In genomic region chrX:10620121-10620699, GRCh38 we compare ENCODE assay signal across 8 cellular contexts. TPM values are rescaled to one million over a fixed set of nuclear protein-coding genes. Genes with fewer than 3 reads are reported as not detected.
DNase-seq lines count a peak whose midpoint lies in the region; ATAC-seq and TF ChIP-seq lines count a peak whose summit lies in the region.

TSS of gene MID1 (minus strand) at chrX:10620585. CDS start at chrX:10567547, 53,038 bp downstream.

- H3K4me1 Mint-ChIP-seq in Calu3 (ENCODE audit: low read depth, unreplicated experiment): peaks cover 33% of the 10 kb centered on the region
- H3K4me1 Mint-ChIP-seq in stimulated activated naive CD8-positive, alpha-beta T cell treated with anti-CD3 and anti-CD28 coated beads, Interleukin-15, Interleukin-2, amounts not matched to agents 100 ng/mL and 50 ng/mL, for 24 hours (ENCODE audit: low read depth): peaks cover 7% of the 10 kb centered on the region

- POLR2A ChIA-PET in Panc1 (lab: Charles Lee): no interaction called here

- no peaks in the 10 kb centered on the region for H3K27me3 Mint-ChIP-seq in Calu3 (ENCODE audit: unreplicated experiment)
- peaks cover 46% of the 10 kb centered on the region for H3K27me3 Mint-ChIP-seq in stimulated activated naive CD8-positive, alpha-beta T cell treated with anti-CD3 and anti-CD28 coated beads, Interleukin-15, Interleukin-2, amounts not matched to agents 100 ng/mL and 50 ng/mL, for 24 hours

- H3K27ac ChIP-seq in Panc1 (ENCODE audit: low read length): peak within 1 kb of the TSS; percentile 84
- H3K27ac ChIP-seq in right lobe of liver: peak within 1 kb of the TSS; percentile 41 to 73 (median 53)

- no peaks in the 10 kb centered on the region for H3K9me3 Mint-ChIP-seq in Calu3 (ENCODE audit: low read depth, unreplicated experiment)
- H3K9me3 Mint-ChIP-seq in stimulated activated naive CD8-positive, alpha-beta T cell treated with anti-CD3 and anti-CD28 coated beads, Interleukin-15, Interleukin-2, amounts not matched to agents 100 ng/mL and 50 ng/mL, for 24 hours: no peaks in the 10 kb centered on the region

- BruUV-seq in Calu3 (replicated peaks; lab: Mats Ljungman, UMichigan) (no TSS peak), Panc1 (replicated peaks; lab: Mats Ljungman, UMichigan) (TSS peak; percentile 73)

- in situ Hi-C loops in Panc1 (cut with HindIII; ENCODE audit: low pct_unique_long_range_greater_than_20kb, low sequenced_read_pairs): no loop called here

- peak within 1 kb of the TSS; percentile 89 for H3K27ac Mint-ChIP-seq in Calu3 (ENCODE audit: unreplicated experiment)
- H3K27ac Mint-ChIP-seq in stimulated activated naive CD8-positive, alpha-beta T cell treated with anti-CD3 and anti-CD28 coated beads, Interleukin-15, Interleukin-2, amounts not matched to agents 100 ng/mL and 50 ng/mL, for 24 hours: no peak within 1 kb of the TSS

- 24% methylated on average over 17 of the region's 46 CpGs for WGBS in right lobe of liver (ENCODE audit: insufficient coverage, low coverage, low lambda C conversion rate, missing lambda C conversion rate)

- peak within 1 kb of the TSS; percentile 64 to 71 for H3K4me3 ChIP-seq in Panc1 (ENCODE audit: low read depth in 2 of 2, low read length in 2 of 2)
- peak within 1 kb of the TSS; percentile 46 to 56 (median 53) for H3K4me3 ChIP-seq in right lobe of liver

- H3K9me3 ChIP-seq in Panc1 (ENCODE audit: control insufficient read depth, insufficient read depth, low read depth, low read length) (no peaks in the 10 kb centered on the region), right lobe of liver (no peaks in the 10 kb centered on the region)

- H3K4me3 Mint-ChIP-seq in Calu3 (ENCODE audit: low read depth, unreplicated experiment): peak within 1 kb of the TSS; percentile 89
- peak within 1 kb of the TSS; percentile 69 for H3K4me3 Mint-ChIP-seq in stimulated activated naive CD8-positive, alpha-beta T cell treated with anti-CD3 and anti-CD28 coated beads, Interleukin-15, Interleukin-2, amounts not matched to agents 100 ng/mL and 50 ng/mL, for 24 hours

- H3K36me3 ChIP-seq in Panc1 (ENCODE audit: control insufficient read depth, insufficient read depth, low read length): peaks cover 2% of the 10 kb centered on the region; the same call in 1 of the 2 replicates
- no peaks in the 10 kb centered on the region for H3K36me3 ChIP-seq in right lobe of liver

- no peaks in the 10 kb centered on the region for H3K27me3 ChIP-seq in Panc1 (ENCODE audit: control insufficient read depth, insufficient read depth, low read length)
- H3K27me3 ChIP-seq in right lobe of liver: no peaks in the 10 kb centered on the region

- DNase-seq in Calu3: peak; percentile 77
- no peak for DNase-seq in Panc1 (ENCODE audit: low read depth, low spot score)
- peak in 1 of 2 donors; percentile 82 for DNase-seq in dermis microvascular lymphatic vessel endothelial cell (ENCODE audit: low read depth in 2 of 2)
- peak; percentile 65 to 75 (median 69) for DNase-seq in right lobe of liver
- no peak for DNase-seq in effector CD8-positive, alpha-beta T cell (lab: John Stamatoyannopoulos, UW)

- peaks cover 47% of the 10 kb centered on the region for H3K36me3 Mint-ChIP-seq in Calu3 (ENCODE audit: insufficient read depth, unreplicated experiment)
- no peaks in the 10 kb centered on the region for H3K36me3 Mint-ChIP-seq in stimulated activated naive CD8-positive, alpha-beta T cell treated with anti-CD3 and anti-CD28 coated beads, Interleukin-15, Interleukin-2, amounts not matched to agents 100 ng/mL and 50 ng/mL, for 24 hours (ENCODE audit: low read depth)

- peak; percentile 55 for TF ChIP-seq POLR2A in right lobe of liver (IDR thresholded peaks at IDR 0.05)

- ATAC-seq in HG03439 (IDR thresholded peaks at IDR 0.05; ENCODE audit: unreplicated experiment) (peak; percentile 59), Panc1 (peak; percentile 91), right lobe of liver (peak; percentile 79 to 92 (median 88)), HG03442 (IDR thresholded peaks at IDR 0.05; ENCODE audit: unreplicated experiment) (no peak)

- intact Hi-C loops in Calu3 (cut with micrococcal nuclease; ENCODE audit: unreplicated experiment) (no loop called here), Panc1 (cut with micrococcal nuclease; ENCODE audit: unreplicated experiment) (no loop called here), right lobe of liver (cut with DNase I) (no loop called here)

- CTCF ChIA-PET in Calu3 (lab: Charles Lee) (interaction anchor here (0.8 to 2.4 kb wide), 6 partner anchors 8 to 366 kb away, joined by 3 to 7 read pairs (median 4); no protein-coding TSS in a partner anchor), Panc1 (lab: Charles Lee) (no interaction called here)

- TF ChIP-seq CTCF in Calu3 (IDR thresholded peaks at IDR 0.05; ENCODE audit: unreplicated experiment) (no peak), Panc1 (IDR thresholded peaks at IDR 0.05) (no peak), right lobe of liver (IDR thresholded peaks at IDR 0.05) (no peak)

- H3K4me1 ChIP-seq in Panc1 (ENCODE audit: control insufficient read depth, insufficient read depth, low read length) (peaks cover 5% of the 10 kb centered on the region; the same call in 1 of the 2 replicates), right lobe of liver (no peaks in the 10 kb centered on the region)

RNA-seq across cellular contexts. Expression of gene MID1, which starts in this region (rescaled TPM):
- total RNA-seq in Calu3 (2022) (70.5 and 85.6 TPM in 2 replicates), Panc1 (2021; ENCODE audit: unreplicated experiment) (32.4 TPM), dermis microvascular lymphatic vessel endothelial cell (25.9 and 50.3 TPM in 2 replicates), right lobe of liver (1 to 10 TPM; 2.2 to 10.0 (median 4.6) TPM)
- polyA plus RNA-seq in Panc1 (2012; ENCODE audit: insufficient read length): 14.0 TPM

Comparison
In these comparisons a context has a peak if more than half of its experiments do, and no peak if none do; other contexts are left out.
1. DNase-seq: peak in Calu3 (single experiment) and right lobe of liver (3 of 3); none in Panc1 (single experiment) and effector CD8-positive, alpha-beta T cell (single experiment).